2 cellular contexts compared by ENCODE assay signal in genomic region chr5:143931986-143932385, GRCh38.
TF ChIP-seq lines count a peak whose summit lies in the region.

No MANE protein-coding gene starts in this region.

TF ChIP-seq in IMR-90, 13 proteins besides CTCF, POLR2A, EP300 and RAD21:
- TF ChIP-seq SMC3 (IDR thresholded peaks at IDR 0.05; ENCODE audit: low read depth, low read length) (no peak), FOS (IDR thresholded peaks at IDR 0.05; ENCODE audit: low read depth, low read length) (no peak), CHD1 (IDR thresholded peaks at IDR 0.05; ENCODE audit: low read depth, low read length) (no peak), BHLHE40 (IDR thresholded peaks at IDR 0.05; ENCODE audit: low read depth, low read length) (no peak), MAFK (IDR thresholded peaks at IDR 0.05; ENCODE audit: low read depth, low read length) (no peak), MXI1 (IDR thresholded peaks at IDR 0.05; ENCODE audit: borderline replicate concordance, low read depth, low read length) (no peak), CEBPB (IDR thresholded peaks at IDR 0.05; ENCODE audit: low read depth, low read length) (no peak), ELK1 (IDR thresholded peaks at IDR 0.05; ENCODE audit: borderline replicate concordance, low read depth, low read length) (no peak), RFX5 (IDR thresholded peaks at IDR 0.05; ENCODE audit: low read depth, low read length) (no peak), RCOR1 (IDR thresholded peaks at IDR 0.05; ENCODE audit: insufficient replicate concordance, low read length) (no peak), MAZ (IDR thresholded peaks at IDR 0.05; ENCODE audit: borderline replicate concordance, low read depth, low read length) (no peak)
- TF ChIP-seq, protein P1, sequence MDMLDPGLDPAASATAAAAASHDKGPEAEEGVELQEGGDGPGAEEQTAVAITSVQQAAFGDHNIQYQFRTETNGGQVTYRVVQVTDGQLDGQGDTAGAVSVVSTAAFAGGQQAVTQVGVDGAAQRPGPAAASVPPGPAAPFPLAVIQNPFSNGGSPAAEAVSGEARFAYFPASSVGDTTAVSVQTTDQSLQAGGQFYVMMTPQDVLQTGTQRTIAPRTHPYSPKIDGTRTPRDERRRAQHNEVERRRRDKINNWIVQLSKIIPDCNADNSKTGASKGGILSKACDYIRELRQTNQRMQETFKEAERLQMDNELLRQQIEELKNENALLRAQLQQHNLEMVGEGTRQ (IDR thresholded peaks at IDR 0.05; ENCODE audit: low read depth, low read length), result no peak

TF ChIP-seq in HEK293T, 16 proteins besides CTCF, POLR2A, EP300 and RAD21 (continued from another document):
- TF ChIP-seq NFRKB (IDR thresholded peaks at IDR 0.05), result no peak
- no peak for TF ChIP-seq CTBP1 (IDR thresholded peaks at IDR 0.05; ENCODE audit: borderline replicate concordance)
- no peak for TF ChIP-seq LEF1 (IDR thresholded peaks at IDR 0.05; ENCODE audit: borderline replicate concordance)
- TF ChIP-seq L3MBTL2 (conservative IDR thresholded peaks at IDR 0.05), result no peak
- no peak for TF ChIP-seq SP1 (IDR thresholded peaks at IDR 0.05)
- no peak for TF ChIP-seq FOXK2 (IDR thresholded peaks at IDR 0.05)
- no peak for TF ChIP-seq ELF4 (IDR thresholded peaks at IDR 0.05)
